Comparison of ENCODE assay signal across 24 cellular contexts in the genomic region with DNA sequence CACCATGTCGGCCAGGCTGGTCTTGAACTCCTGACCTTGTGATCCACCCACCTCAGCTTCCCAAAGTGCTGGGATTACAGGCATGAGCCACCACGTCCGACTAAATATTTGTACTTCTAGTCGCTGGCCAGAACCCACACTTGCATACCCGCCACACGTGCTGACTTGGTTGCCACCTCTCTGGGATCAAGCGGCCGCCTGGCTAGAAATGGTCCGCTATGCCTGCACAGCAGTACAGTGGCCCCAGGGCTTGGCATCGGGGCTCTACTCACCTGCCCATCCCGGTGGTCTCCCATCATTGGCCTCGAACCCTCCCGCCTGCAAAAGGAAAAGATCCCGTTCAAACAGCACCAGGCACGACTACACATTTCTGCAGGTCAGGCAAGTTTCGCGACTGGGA. TPM values are rescaled to one million over a fixed set of nuclear protein-coding genes. Genes with fewer than 3 reads are reported as not detected.
DNase-seq lines count a peak whose midpoint lies in the region; ATAC-seq, FAIRE-seq and TF ChIP-seq lines count a peak whose summit lies in the region.
"Had no signal": no experiment of that assay in that cellular context is flagged by ENCODE, and none has a peak within 500 bp of the region (broad histone marks: within the 10 kb centered on the region; RNA-seq: fewer than 3 reads in every experiment).

No MANE protein-coding gene starts in this region.

- WGBS in K562 (ENCODE audit: insufficient coverage, low coverage, missing lambda C conversion rate): 90% methylated on average over 16 of the region's 17 CpGs
- 94 to 98% (median 96%) methylated on average over 17 of the region's 17 CpGs for WGBS in spleen, 5 donors

- ATAC-seq in K562: no peak
- ATAC-seq in HG03095 (IDR thresholded peaks at IDR 0.05; ENCODE audit: unreplicated experiment): no peak
- no peak for ATAC-seq in GM18505 (IDR thresholded peaks at IDR 0.05; ENCODE audit: unreplicated experiment)
- ATAC-seq: A549; CD8-positive, alpha-beta T cell; GM12878 had no signal

- BruUV-seq in K562 (replicated peaks; lab: Mats Ljungman, UMichigan): no TSS peak

- TF ChIP-seq CTCF in K562 (IDR thresholded peaks at IDR 0.05 in 2 of 3, conservative IDR thresholded peaks at IDR 0.05 in 1 of 3; ENCODE audit: insufficient read depth in 2 of 3, low read depth in 1 of 3, low read length in 3 of 3) (no peak), kidney (IDR thresholded peaks at IDR 0.05; ENCODE audit: borderline replicate concordance, extremely low read depth, insufficient read depth) (no peak), spleen (IDR thresholded peaks at IDR 0.05 in 8 of 11, conservative IDR thresholded peaks at IDR 0.05 in 3 of 11) (no peak)

- POLR2A ChIA-PET in K562 (lab: Yijun Ruan, JAX): no interaction called here

- H3K9me3 ChIP-seq in K562 (replicated peaks; ENCODE audit: control insufficient read depth, insufficient read depth, low read depth, low read length) (no peaks in the 10 kb centered on the region), kidney (ENCODE audit: control insufficient read depth in 1 of 2, low read length in 2 of 2) (no peaks in the 10 kb centered on the region), spleen (no peaks in the 10 kb centered on the region)
- H3K9me3 ChIP-seq: A549; BLaER1 treated with 17β-estradiol and CSF1 and Interleukin-3, amounts not matched to agents 10 nM and 100 nM; Caco-2 had no signal

- no peak overlapping the region for H3K4me2 ChIP-seq in K562 (ENCODE audit: insufficient read depth, low read length)
- H3K4me2 ChIP-seq: A549; BLaER1 treated with 17β-estradiol and CSF1 and Interleukin-3, amounts not matched to agents 10 nM and 100 nM had no signal

- no peaks in the 10 kb centered on the region; the same call in 1 of the 2 replicates for H4K20me1 ChIP-seq in K562 (replicated peaks; ENCODE audit: control insufficient read depth, insufficient read depth, low read length)

- H3K9ac ChIP-seq in K562 (ENCODE audit: insufficient read depth in 1 of 2, low read depth in 2 of 2, low read length in 2 of 2) (no peak overlapping the region), kidney (ENCODE audit: low read length in 2 of 2) (no peak overlapping the region)
- H3K9ac ChIP-seq: BLaER1 treated with 17β-estradiol and CSF1 and Interleukin-3, amounts not matched to agents 10 nM and 100 nM had no signal

- H3K9me1 ChIP-seq in K562 (ENCODE audit: control insufficient read depth, insufficient read depth, low read length): no peaks in the 10 kb centered on the region

- H3K4me3 ChIP-seq in K562 (no peak overlapping the region), kidney (ENCODE audit: low read length in 2 of 2) (no peak overlapping the region), spleen (no peak overlapping the region)
- H3K4me3 ChIP-seq: A549; BLaER1 treated with 17β-estradiol and CSF1 and Interleukin-3, amounts not matched to agents 10 nM and 100 nM; GM12878 had no signal

- FAIRE-seq in K562 (lab: Jason Lieb, UNC) (no peak), kidney (lab: Jason Lieb, UNC) (no peak)
- FAIRE-seq: A549, D721Med, GM12878, GM12892, GM19239 had no signal

- H3K27me3 ChIP-seq in K562 (ENCODE audit: control insufficient read depth in 2 of 2, insufficient read depth in 2 of 2, low read length in 2 of 2) (no peaks in the 10 kb centered on the region), spleen (replicated peaks in 1 of 7) (no peaks in the 10 kb centered on the region)
- H3K27me3 ChIP-seq: BLaER1 treated with 17β-estradiol and CSF1 and Interleukin-3, amounts not matched to agents 10 nM and 100 nM had no signal

- peaks cover 0 to 33% of the 10 kb centered on the region in 2 experiments; a peak in 3 of 5 replicates for H3K4me1 ChIP-seq in K562 (replicated peaks in 1 of 2; ENCODE audit: control insufficient read depth in 2 of 2, insufficient read depth in 2 of 2, low read length in 2 of 2)
- peaks cover 1 to 3% of the 10 kb centered on the region in 2 donors for H3K4me1 ChIP-seq in kidney (ENCODE audit: control insufficient read depth in 1 of 2, insufficient read depth in 1 of 2, low read depth in 1 of 2, low read length in 2 of 2)
- peaks cover 0 to 10% (median under 1%) of the 10 kb centered on the region in 6 donors for H3K4me1 ChIP-seq in spleen
- H3K4me1 ChIP-seq: A549, Caco-2 had no signal

- in situ Hi-C loops in K562 (cut with MboI): no loop called here

- TF ChIP-seq EP300 in K562 (IDR thresholded peaks at IDR 0.05; ENCODE audit: low read length): no peak

- no peak overlapping the region for H2AFZ ChIP-seq in K562 (ENCODE audit: low read depth, low read length)

- intact Hi-C loops in K562 (cut with micrococcal nuclease): no loop called here
- intact Hi-C loops in kidney (cut with DNase I): no loop called here
- intact Hi-C loops in spleen (cut with DNase I; ENCODE audit: low total_unique reads): no loop called here

- H3K79me2 ChIP-seq in K562 (ENCODE audit: control insufficient read depth, insufficient read depth, low read length): no peaks in the 10 kb centered on the region

- H3K36me3 ChIP-seq in K562 (ENCODE audit: control insufficient read depth, insufficient read depth, low read length) (peaks cover 98% of the 10 kb centered on the region; the same call in 2 of the 3 replicates), kidney (ENCODE audit: control insufficient read depth in 1 of 2, insufficient read depth in 2 of 2, low read length in 2 of 2) (peaks cover 63 to 91% of the 10 kb centered on the region in 2 donors), spleen (peaks cover 14 to 100% (median 100%) of the 10 kb centered on the region in 6 donors)

- TF ChIP-seq POLR2A in K562 (conservative IDR thresholded peaks at IDR 0.05) (no peak), spleen (IDR thresholded peaks at IDR 0.05) (no peak), GM18505 (IDR thresholded peaks at IDR 0.05; ENCODE audit: borderline replicate concordance, extremely low read depth, insufficient read depth, insufficient read length) (no peak)

- CTCF ChIA-PET in K562 (lab: Yijun Ruan, JAX; ENCODE audit: low intra/inter-chr PET ratio): interaction anchor here (0.7 kb wide), 1 partner anchor 450 kb away, joined by 3 read pairs; no protein-coding TSS in a partner anchor

- no peak overlapping the region for H3K27ac ChIP-seq in K562 (ENCODE audit: extremely low read depth, low read depth, low read length)
- H3K27ac ChIP-seq in kidney (ENCODE audit: low read depth in 2 of 2, low read length in 2 of 2): no peak overlapping the region
- H3K27ac ChIP-seq in spleen: no peak overlapping the region
- H3K27ac ChIP-seq: 22Rv1; A549; BLaER1 treated with 17β-estradiol and CSF1 and Interleukin-3, amounts not matched to agents 10 nM and 100 nM; C4-2B had no signal

- DNase-seq in K562 (ENCODE audit: extremely low read depth in 1 of 4, low spot score in 3 of 4) (no peak), kidney (peak; percentile 56), spleen (peak; percentile 37), glomerular visceral epithelial cell (ENCODE audit: extremely low spot score) (no peak)
- DNase-seq: AML-193; Caco-2; Calu3; CD4-positive, alpha-beta T cell; CD8-positive, alpha-beta T cell; DMS79; DND-41; EL; GDM1 had no signal

- TF ChIP-seq RAD21 in K562 (CRISPR knock-in tag; conservative IDR thresholded peaks at IDR 0.05 in 1 of 2, IDR thresholded peaks at IDR 0.05 in 1 of 2): no peak

RNA-seq across cellular contexts. Expression of a gene that starts 23.7 kb away (rescaled TPM):
- total RNA-seq in K562 (2011; cell fraction: chromatin; rRNA removed; ENCODE audit: low replicate concordance): 1.7 and 1.9 TPM in 2 replicates
- 0.66 and 0.67 TPM in 2 replicates for total RNA-seq in K562 (2011; cell fraction: nucleolus; rRNA removed)
- total RNA-seq in K562 (2011; cell fraction: nucleoplasm; rRNA removed): 1.1 and 1.5 TPM in 2 replicates
- total RNA-seq in K562 (2014; rRNA removed) (0.08 TPM in 1 of 2 replicates, not detected in the other), K562 (2014; rRNA removed; fragmentation: Illumina TruSeq; extraction: Trizol) (0.06 and 0.07 TPM in 2 replicates), K562 (2015; rRNA removed; fragmentation: Illumina TruSeq; extraction: Trizol) (0.07 TPM in 1 of 2 replicates, not detected in the other), K562 (2021) (0.13 and 0.24 TPM in 2 replicates), kidney (0.94 TPM), spleen (under 1 TPM in 5 of 7 donors, not detected in 2; 0.26 to 0.73 (median 0.27) TPM)
- polyA plus RNA-seq in K562 (2011; rRNA removed) (0.11 and 0.32 TPM in 2 replicates), K562 (2014; fragmentation: Illumina TruSeq; extraction: Trizol) (0.10 and 0.21 TPM in 2 replicates), K562 (2014; fragmentation: Nextera tagmentation; extraction: Ambion mirVana) (under 1 TPM; 0.03 to 0.10 TPM), K562 (2014; rRNA removed) (0.03 and 0.19 TPM in 2 replicates), kidney (ENCODE audit: insufficient read depth, low read depth, low replicate concordance) (2.2 TPM), spleen (under 1 TPM; 0.05 to 0.10 (median 0.09) TPM)
- 0.06 and 0.24 TPM in 2 replicates for polyA plus RNA-seq in K562 (2011; cell fraction: cytosol; rRNA removed)
- 0.58 and 0.90 TPM in 2 replicates for polyA plus RNA-seq in K562 (2011; cell fraction: nucleus; rRNA removed)
- polyA plus RNA-seq in K562 (2012): 0.20 and 0.36 TPM in 2 replicates
- polyA minus RNA-seq in K562 (2011; rRNA and poly(A)+ RNA removed): 0.33 TPM in 1 of 2 replicates, not detected in the other
- polyA minus RNA-seq in K562 (2011; cell fraction: cytosol; rRNA and poly(A)+ RNA removed): not detected in 2 replicates
- 0.11 and 0.13 TPM in 2 replicates for polyA minus RNA-seq in K562 (2011; cell fraction: nucleus; rRNA and poly(A)+ RNA removed)
- total RNA-seq: G401 had no signal

RNA-seq across cellular contexts. Expression of a gene that starts 31.1 kb away (rescaled TPM):
- 394 and 516 TPM in 2 replicates for total RNA-seq in K562 (2011; cell fraction: chromatin; rRNA removed; ENCODE audit: low replicate concordance)
- 127 TPM in 2 replicates for total RNA-seq in K562 (2011; cell fraction: nucleolus; rRNA removed)
- 218 and 238 TPM in 2 replicates for total RNA-seq in K562 (2011; cell fraction: nucleoplasm; rRNA removed)
- total RNA-seq in K562 (2014; rRNA removed) (56.1 and 74.0 TPM in 2 replicates), K562 (2014; rRNA removed; fragmentation: Illumina TruSeq; extraction: Trizol) (45.7 and 45.8 TPM in 2 replicates), K562 (2015; rRNA removed; fragmentation: Illumina TruSeq; extraction: Trizol) (45.6 and 47.3 TPM in 2 replicates), K562 (2021) (91.5 and 103 TPM in 2 replicates), kidney (113 TPM), spleen (100 to 1,000 TPM in 6 of 7 donors, 10 to 100 TPM in 1; 73.4 to 146 (median 117) TPM)
- polyA plus RNA-seq in K562 (2011; rRNA removed) (21.2 and 31.1 TPM in 2 replicates), K562 (2014; fragmentation: Illumina TruSeq; extraction: Trizol) (42.3 and 54.8 TPM in 2 replicates), K562 (2014; fragmentation: Nextera tagmentation; extraction: Ambion mirVana) (1 to 10 TPM; 4.5 to 6.9 TPM), K562 (2014; rRNA removed) (63.2 and 65.0 TPM in 2 replicates), kidney (ENCODE audit: insufficient read depth, low read depth, low replicate concordance) (67.1 TPM), spleen (10 to 100 TPM; 34.8 to 90.6 (median 60.1) TPM)
- 10.8 and 27.9 TPM in 2 replicates for polyA plus RNA-seq in K562 (2011; cell fraction: cytosol; rRNA removed)
- polyA plus RNA-seq in K562 (2011; cell fraction: nucleus; rRNA removed): 159 and 167 TPM in 2 replicates
- 33.0 and 49.7 TPM in 2 replicates for polyA plus RNA-seq in K562 (2012)
- 59.2 and 75.0 TPM in 2 replicates for polyA minus RNA-seq in K562 (2011; rRNA and poly(A)+ RNA removed)
- 28.9 and 29.3 TPM in 2 replicates for polyA minus RNA-seq in K562 (2011; cell fraction: cytosol; rRNA and poly(A)+ RNA removed)
- 56.3 and 123 TPM in 2 replicates for polyA minus RNA-seq in K562 (2011; cell fraction: nucleus; rRNA and poly(A)+ RNA removed)

RNA-seq across cellular contexts. Expression of a gene that starts 31.4 kb away (rescaled TPM):
- total RNA-seq in K562 (2011; cell fraction: chromatin; rRNA removed; ENCODE audit: low replicate concordance): 319 and 366 TPM in 2 replicates
- 147 and 156 TPM in 2 replicates for total RNA-seq in K562 (2011; cell fraction: nucleolus; rRNA removed)
- 205 and 219 TPM in 2 replicates for total RNA-seq in K562 (2011; cell fraction: nucleoplasm; rRNA removed)
- total RNA-seq in K562 (2014; rRNA removed) (93.3 and 124 TPM in 2 replicates), K562 (2014; rRNA removed; fragmentation: Illumina TruSeq; extraction: Trizol) (62.5 and 67.0 TPM in 2 replicates), K562 (2015; rRNA removed; fragmentation: Illumina TruSeq; extraction: Trizol) (83.1 and 84.6 TPM in 2 replicates), K562 (2021) (122 and 151 TPM in 2 replicates), kidney (88.6 TPM), spleen (100 to 1,000 TPM in 5 of 7 donors, 10 to 100 TPM in 2; 94.5 to 161 (median 112) TPM)
- polyA plus RNA-seq in K562 (2011; rRNA removed) (37.6 and 39.2 TPM in 2 replicates), K562 (2014; fragmentation: Illumina TruSeq; extraction: Trizol) (87.3 and 93.8 TPM in 2 replicates), K562 (2014; fragmentation: Nextera tagmentation; extraction: Ambion mirVana) (1 to 10 TPM; 1.1 to 1.8 TPM), K562 (2014; rRNA removed) (124 and 127 TPM in 2 replicates), kidney (ENCODE audit: insufficient read depth, low read depth, low replicate concordance) (35.0 TPM), spleen (10 to 100 TPM; 41.7 to 70.0 (median 64.8) TPM)
- polyA plus RNA-seq in K562 (2011; cell fraction: cytosol; rRNA removed): 39.3 and 75.4 TPM in 2 replicates
- polyA plus RNA-seq in K562 (2011; cell fraction: nucleus; rRNA removed): 116 and 141 TPM in 2 replicates
- 59.6 and 99.1 TPM in 2 replicates for polyA plus RNA-seq in K562 (2012)
- polyA minus RNA-seq in K562 (2011; rRNA and poly(A)+ RNA removed): 66.5 and 72.2 TPM in 2 replicates
- 43.8 and 74.9 TPM in 2 replicates for polyA minus RNA-seq in K562 (2011; cell fraction: cytosol; rRNA and poly(A)+ RNA removed)
- polyA minus RNA-seq in K562 (2011; cell fraction: nucleus; rRNA and poly(A)+ RNA removed): 75.3 and 109 TPM in 2 replicates

Comparison
In these comparisons a context has a peak if more than half of its experiments do, and no peak if none do; other contexts are left out.
1. DNase-seq: peak in kidney (single experiment) and spleen (single experiment); none in K562 (0 of 4) and glomerular visceral epithelial cell (single experiment).